In the genomic region with DNA sequence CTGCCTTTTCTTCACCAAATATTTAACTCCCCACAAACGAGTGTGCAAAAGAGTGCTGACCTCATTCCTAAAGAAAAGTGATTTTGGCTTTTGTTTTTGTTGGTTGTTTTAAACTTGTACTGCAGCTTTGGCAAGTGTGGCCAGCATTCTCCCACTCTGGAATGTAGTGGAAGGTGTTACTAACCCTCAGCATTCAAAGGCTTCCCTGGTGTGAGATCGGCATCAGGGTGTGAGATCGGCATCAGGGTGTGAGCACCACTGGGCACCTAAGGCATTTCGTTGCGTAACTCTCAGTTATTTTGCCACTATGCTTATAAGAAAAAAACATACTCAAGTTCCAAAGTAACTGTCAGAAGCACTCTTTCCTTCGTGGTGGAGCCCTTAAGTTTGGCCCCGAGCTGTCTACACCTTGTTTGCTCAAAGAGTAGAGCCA, we compare ENCODE assay signal across 8 cellular contexts.
DNase-seq lines count a peak whose midpoint lies in the region; ATAC-seq lines count a peak whose summit lies in the region.

No MANE protein-coding gene starts in this region.

- ATAC-seq in HG03439 (IDR thresholded peaks at IDR 0.05; ENCODE audit: unreplicated experiment), result no peak

- no peaks in the 10 kb centered on the region for H3K9me3 ChIP-seq in mucosa of stomach (ENCODE audit: control insufficient read depth, low read length)

- peak overlapping the region; percentile 54 for H3K9ac ChIP-seq in mucosa of stomach (ENCODE audit: low read length)

- H3K27me3 ChIP-seq in mucosa of stomach (ENCODE audit: control insufficient read depth, insufficient read depth, low read length), result peaks cover 9% of the 10 kb centered on the region

- H3K4me3 ChIP-seq in mucosa of stomach (ENCODE audit: low read length), result peak overlapping the region; percentile 66

- H3K36me3 ChIP-seq in mucosa of stomach (ENCODE audit: control insufficient read depth, insufficient read depth, low read length), result no peaks in the 10 kb centered on the region

- peaks cover 23% of the 10 kb centered on the region for H3K4me1 ChIP-seq in mucosa of stomach (ENCODE audit: control insufficient read depth, insufficient read depth, low read length)

- DNase-seq in AG08396 (ENCODE audit: low spot score) (peak; percentile 25), HuH-7.5 (ENCODE audit: low spot score) (peak; percentile 36), dedifferentiated amniotic fluid mesenchymal stem cell (ENCODE audit: extremely low spot score) (peak; percentile 40), NCI-H2227 (lab: John Stamatoyannopoulos, UW; ENCODE audit: unreplicated experiment) (no peak), UCSD-AML1 (lab: John Stamatoyannopoulos, UW; ENCODE audit: unreplicated experiment) (no peak)
- DNase-seq in activated effector memory CD4-positive, alpha-beta T cell treated with Interleukin-2 at 50 U/mL for 16 hours, result no peak

Comparison
In these comparisons a context has a peak if more than half of its experiments do, and no peak if none do; other contexts are left out.
1. DNase-seq: peak in AG08396 (single experiment), HuH-7.5 (single experiment) and dedifferentiated amniotic fluid mesenchymal stem cell (single experiment); none in activated effector memory CD4-positive, alpha-beta T cell treated with Interleukin-2 at 50 U/mL for 16 hours (single experiment), NCI-H2227 (single experiment) and UCSD-AML1 (single experiment).